In the genomic region with DNA sequence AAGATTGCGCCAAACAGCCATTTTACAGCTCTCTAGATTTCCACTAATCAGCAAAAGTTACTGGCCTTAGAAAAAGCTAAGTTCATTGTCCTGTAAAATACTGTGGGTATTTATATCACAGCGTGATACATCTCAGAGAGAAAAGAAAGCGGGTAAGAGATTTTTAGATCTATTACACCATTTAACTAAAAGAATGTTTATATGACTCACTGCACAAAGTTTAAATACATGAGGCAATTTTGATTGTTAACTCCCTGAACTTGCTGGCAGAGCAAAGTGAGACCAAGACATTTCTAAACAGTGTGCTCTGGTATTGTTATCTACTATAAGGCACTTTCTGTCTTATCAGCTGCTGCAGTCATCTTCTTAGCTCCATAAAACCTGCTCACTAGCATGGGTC, we compare ENCODE assay signal across 1 cellular context.
A peak's percentile ranks its signal among the peaks of the same experiment; 100 is the strongest.
TF ChIP-seq lines count a peak whose summit lies in the region.

No MANE protein-coding gene starts in this region.

TF ChIP-seq in HEK293, 187 proteins besides CTCF, POLR2A, EP300 and RAD21 (continued from another document and continues in another):
- TF ChIP-seq, protein P1, sequence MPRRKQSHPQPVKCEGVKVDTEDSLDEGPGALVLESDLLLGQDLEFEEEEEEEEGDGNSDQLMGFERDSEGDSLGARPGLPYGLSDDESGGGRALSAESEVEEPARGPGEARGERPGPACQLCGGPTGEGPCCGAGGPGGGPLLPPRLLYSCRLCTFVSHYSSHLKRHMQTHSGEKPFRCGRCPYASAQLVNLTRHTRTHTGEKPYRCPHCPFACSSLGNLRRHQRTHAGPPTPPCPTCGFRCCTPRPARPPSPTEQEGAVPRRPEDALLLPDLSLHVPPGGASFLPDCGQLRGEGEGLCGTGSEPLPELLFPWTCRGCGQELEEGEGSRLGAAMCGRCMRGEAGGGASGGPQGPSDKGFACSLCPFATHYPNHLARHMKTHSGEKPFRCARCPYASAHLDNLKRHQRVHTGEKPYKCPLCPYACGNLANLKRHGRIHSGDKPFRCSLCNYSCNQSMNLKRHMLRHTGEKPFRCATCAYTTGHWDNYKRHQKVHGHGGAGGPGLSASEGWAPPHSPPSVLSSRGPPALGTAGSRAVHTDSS (tag by site-specific recombination; IDR thresholded peaks at IDR 0.05), result no peak
- TF ChIP-seq ZNF362 (tag by site-specific recombination; IDR thresholded peaks at IDR 0.05) (no peak), ZSCAN30 (tag by site-specific recombination; IDR thresholded peaks at IDR 0.05) (peak; percentile 57; the same call in 1 of the 2 replicates), ZSCAN18 (tag by site-specific recombination; IDR thresholded peaks at IDR 0.05) (no peak), ZNF837 (tag by site-specific recombination; IDR thresholded peaks at IDR 0.05) (no peak), ZNF221 (tag by site-specific recombination; IDR thresholded peaks at IDR 0.05; ENCODE audit: borderline replicate concordance) (no peak), ZNF785 (tag by site-specific recombination; IDR thresholded peaks at IDR 0.05) (no peak), ZFP41 (tag by site-specific recombination; IDR thresholded peaks at IDR 0.05; ENCODE audit: borderline replicate concordance) (no peak), ZNF585B (tag by site-specific recombination; IDR thresholded peaks at IDR 0.05) (no peak), KLF1 (tag by site-specific recombination; IDR thresholded peaks at IDR 0.05) (no peak), ZNF664 (tag by site-specific recombination; IDR thresholded peaks at IDR 0.05) (peak; percentile 50; the same call in 1 of the 2 replicates), ZNF416 (tag by site-specific recombination; IDR thresholded peaks at IDR 0.05) (no peak), MEIS1 (CRISPR knock-in tag; IDR thresholded peaks at IDR 0.05; ENCODE audit: borderline replicate concordance) (no peak), ZNF121 (tag by site-specific recombination; IDR thresholded peaks at IDR 0.05) (no peak), OVOL3 (tag by site-specific recombination; IDR thresholded peaks at IDR 0.05) (0 out of 2 replicates have a peak, but pooled peaks have one; percentile 54), ZNF302 (tag by site-specific recombination; IDR thresholded peaks at IDR 0.05; ENCODE audit: low read depth) (no peak), ZNF16 (tag by site-specific recombination; IDR thresholded peaks at IDR 0.05; ENCODE audit: low read depth) (no peak), ZNF248 (tag by site-specific recombination; IDR thresholded peaks at IDR 0.05) (no peak), ZNF19 (tag by site-specific recombination; IDR thresholded peaks at IDR 0.05; ENCODE audit: low read depth) (no peak), GLIS1 (tag by site-specific recombination; IDR thresholded peaks at IDR 0.05) (no peak), ZNF843 (tag by site-specific recombination; IDR thresholded peaks at IDR 0.05) (peak; percentile 92), ZNF623 (tag by site-specific recombination; IDR thresholded peaks at IDR 0.05) (no peak), ZEB2 (tag by site-specific recombination; IDR thresholded peaks at IDR 0.05) (peak; percentile 67), ZNF555 (tag by site-specific recombination; conservative IDR thresholded peaks at IDR 0.05) (no peak), GLI2 (tag by site-specific recombination; IDR thresholded peaks at IDR 0.05; ENCODE audit: borderline replicate concordance, low read depth) (no peak), IKZF3 (tag by site-specific recombination; IDR thresholded peaks at IDR 0.05) (peak; percentile 45; the same call in 1 of the 2 replicates), ZNF274 (IDR thresholded peaks at IDR 0.05; ENCODE audit: low read length) (no peak), ZNF274 (tag by site-specific recombination; IDR thresholded peaks at IDR 0.05; ENCODE audit: borderline replicate concordance) (no peak), ZNF704 (tag by site-specific recombination; IDR thresholded peaks at IDR 0.05) (no peak), AEBP2 (tag by site-specific recombination; IDR thresholded peaks at IDR 0.05; ENCODE audit: borderline replicate concordance) (no peak), ZNF23 (tag by site-specific recombination; IDR thresholded peaks at IDR 0.05; ENCODE audit: borderline replicate concordance) (no peak), ZNF394 (tag by site-specific recombination; IDR thresholded peaks at IDR 0.05; ENCODE audit: borderline replicate concordance) (no peak), ZNF184 (tag by site-specific recombination; IDR thresholded peaks at IDR 0.05) (0 out of 2 replicates have a peak, but pooled peaks have one; percentile 23), ZNF561 (tag by site-specific recombination; IDR thresholded peaks at IDR 0.05; ENCODE audit: borderline replicate concordance) (0 out of 2 replicates have a peak, but pooled peaks have one; percentile 41), ZFP37 (tag by site-specific recombination; IDR thresholded peaks at IDR 0.05) (no peak), REPIN1 (tag by site-specific recombination; IDR thresholded peaks at IDR 0.05; ENCODE audit: low read depth) (no peak), ZNF311 (tag by site-specific recombination; IDR thresholded peaks at IDR 0.05; ENCODE audit: borderline replicate concordance) (no peak), ZNF10 (tag by site-specific recombination; IDR thresholded peaks at IDR 0.05) (no peak), ZIC2 (tag by site-specific recombination; IDR thresholded peaks at IDR 0.05) (no peak), BCL11B (tag by site-specific recombination; IDR thresholded peaks at IDR 0.05; ENCODE audit: low read depth) (no peak), ZBTB17 (tag by site-specific recombination; IDR thresholded peaks at IDR 0.05) (no peak), ZNF157 (tag by site-specific recombination; IDR thresholded peaks at IDR 0.05) (no peak), SCRT1 (tag by site-specific recombination; IDR thresholded peaks at IDR 0.05; ENCODE audit: borderline replicate concordance) (no peak), PRDM2 (tag by site-specific recombination; IDR thresholded peaks at IDR 0.05; ENCODE audit: borderline replicate concordance) (no peak), ZNF366 (tag by site-specific recombination; conservative IDR thresholded peaks at IDR 0.05) (no peak), ZNF776 (tag by site-specific recombination; IDR thresholded peaks at IDR 0.05; ENCODE audit: borderline replicate concordance) (no peak)
- TF ChIP-seq, protein P2, sequence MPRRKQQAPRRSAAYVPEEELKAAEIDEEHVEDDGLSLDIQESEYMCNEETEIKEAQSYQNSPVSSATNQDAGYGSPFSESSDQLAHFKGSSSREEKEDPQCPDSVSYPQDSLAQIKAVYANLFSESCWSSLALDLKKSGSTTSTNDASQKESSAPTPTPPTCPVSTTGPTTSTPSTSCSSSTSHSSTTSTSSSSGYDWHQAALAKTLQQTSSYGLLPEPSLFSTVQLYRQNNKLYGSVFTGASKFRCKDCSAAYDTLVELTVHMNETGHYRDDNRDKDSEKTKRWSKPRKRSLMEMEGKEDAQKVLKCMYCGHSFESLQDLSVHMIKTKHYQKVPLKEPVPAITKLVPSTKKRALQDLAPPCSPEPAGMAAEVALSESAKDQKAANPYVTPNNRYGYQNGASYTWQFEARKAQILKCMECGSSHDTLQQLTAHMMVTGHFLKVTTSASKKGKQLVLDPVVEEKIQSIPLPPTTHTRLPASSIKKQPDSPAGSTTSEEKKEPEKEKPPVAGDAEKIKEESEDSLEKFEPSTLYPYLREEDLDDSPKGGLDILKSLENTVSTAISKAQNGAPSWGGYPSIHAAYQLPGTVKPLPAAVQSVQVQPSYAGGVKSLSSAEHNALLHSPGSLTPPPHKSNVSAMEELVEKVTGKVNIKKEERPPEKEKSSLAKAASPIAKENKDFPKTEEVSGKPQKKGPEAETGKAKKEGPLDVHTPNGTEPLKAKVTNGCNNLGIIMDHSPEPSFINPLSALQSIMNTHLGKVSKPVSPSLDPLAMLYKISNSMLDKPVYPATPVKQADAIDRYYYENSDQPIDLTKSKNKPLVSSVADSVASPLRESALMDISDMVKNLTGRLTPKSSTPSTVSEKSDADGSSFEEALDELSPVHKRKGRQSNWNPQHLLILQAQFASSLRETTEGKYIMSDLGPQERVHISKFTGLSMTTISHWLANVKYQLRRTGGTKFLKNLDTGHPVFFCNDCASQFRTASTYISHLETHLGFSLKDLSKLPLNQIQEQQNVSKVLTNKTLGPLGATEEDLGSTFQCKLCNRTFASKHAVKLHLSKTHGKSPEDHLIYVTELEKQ (tag by site-specific recombination; IDR thresholded peaks at IDR 0.05; ENCODE audit: borderline replicate concordance), result no peak
- TF ChIP-seq, protein P3, sequence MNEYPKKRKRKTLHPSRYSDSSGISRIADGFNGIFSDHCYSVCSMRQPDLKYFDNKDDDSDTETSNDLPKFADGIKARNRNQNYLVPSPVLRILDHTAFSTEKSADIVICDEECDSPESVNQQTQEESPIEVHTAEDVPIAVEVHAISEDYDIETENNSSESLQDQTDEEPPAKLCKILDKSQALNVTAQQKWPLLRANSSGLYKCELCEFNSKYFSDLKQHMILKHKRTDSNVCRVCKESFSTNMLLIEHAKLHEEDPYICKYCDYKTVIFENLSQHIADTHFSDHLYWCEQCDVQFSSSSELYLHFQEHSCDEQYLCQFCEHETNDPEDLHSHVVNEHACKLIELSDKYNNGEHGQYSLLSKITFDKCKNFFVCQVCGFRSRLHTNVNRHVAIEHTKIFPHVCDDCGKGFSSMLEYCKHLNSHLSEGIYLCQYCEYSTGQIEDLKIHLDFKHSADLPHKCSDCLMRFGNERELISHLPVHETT (tag by site-specific recombination; IDR thresholded peaks at IDR 0.05), result no peak
